Comparison of ENCODE assay signal across 8 cellular contexts in genomic region chr3:11641683-11642407, GRCh38. TPM values are rescaled to one million over a fixed set of nuclear protein-coding genes. Genes with fewer than 3 reads are reported as not detected.
DNase-seq lines count a peak whose midpoint lies in the region; ATAC-seq and TF ChIP-seq lines count a peak whose summit lies in the region.

No MANE protein-coding gene starts in this region.

- H3K9ac ChIP-seq in NT2/D1 (ENCODE audit: insufficient read length, low read depth): peak overlapping the region; percentile 83

- H3K4me1 ChIP-seq in heart left ventricle (peaks cover 17 to 55% (median 47%) of the 10 kb centered on the region in 12 donors), NT2/D1 (ENCODE audit: insufficient read depth, insufficient read length) (peaks cover 4% of the 10 kb centered on the region), upper lobe of right lung (peaks cover 45% of the 10 kb centered on the region)

- H3K36me3 ChIP-seq in heart left ventricle: no peaks in the 10 kb centered on the region
- peaks cover 9% of the 10 kb centered on the region for H3K36me3 ChIP-seq in NT2/D1 (ENCODE audit: insufficient read depth, insufficient read length, low read length)
- H3K36me3 ChIP-seq in upper lobe of right lung: no peaks in the 10 kb centered on the region

- H3K4me1 Mint-ChIP-seq in chondrocyte (ENCODE audit: low read depth): peaks cover 57% of the 10 kb centered on the region
- peaks cover 32% of the 10 kb centered on the region for H3K4me1 Mint-ChIP-seq in memory B cell

- H3K27me3 Mint-ChIP-seq in chondrocyte (ENCODE audit: low read depth) (no peaks in the 10 kb centered on the region), memory B cell (no peaks in the 10 kb centered on the region)

- H3K9me3 ChIP-seq in heart left ventricle: no peaks in the 10 kb centered on the region
- H3K9me3 ChIP-seq in NT2/D1 (ENCODE audit: insufficient read depth, low read length): no peaks in the 10 kb centered on the region
- no peaks in the 10 kb centered on the region for H3K9me3 ChIP-seq in upper lobe of right lung

- TF ChIP-seq POLR2A in heart left ventricle (IDR thresholded peaks at IDR 0.05): no peak

- DNase-seq in heart left ventricle (no peak), Right ventricle myocardium superior (no peak), NT2/D1 (ENCODE audit: low read depth, low spot score) (no peak), chondrocyte (ENCODE audit: low spot score) (no peak), memory B cell (ENCODE audit: low spot score in 2 of 2) (no peak), upper lobe of right lung (no peak), NCI-H187 (lab: John Stamatoyannopoulos, UW) (no peak)
- DNase-seq in activated effector memory CD4-positive, alpha-beta T cell treated with anti-CD3 and anti-CD28 coated beads, Interleukin-2, amount 50 U/mL, for 16 hours: no peak

- peak overlapping the region; percentile 47 to 82 (median 73) for H3K4me3 ChIP-seq in heart left ventricle
- peak overlapping the region; percentile 68 for H3K4me3 ChIP-seq in NT2/D1 (ENCODE audit: insufficient read length, low read depth)
- H3K4me3 ChIP-seq in upper lobe of right lung: peak overlapping the region; percentile 61

- no peaks in the 10 kb centered on the region for H3K27me3 ChIP-seq in heart left ventricle
- no peaks in the 10 kb centered on the region for H3K27me3 ChIP-seq in NT2/D1 (ENCODE audit: insufficient read depth, insufficient read length)
- H3K27me3 ChIP-seq in upper lobe of right lung: no peaks in the 10 kb centered on the region

- TF ChIP-seq CTCF in heart left ventricle (IDR thresholded peaks at IDR 0.05) (no peak), chondrocyte (IDR thresholded peaks at IDR 0.05) (no peak), upper lobe of right lung (IDR thresholded peaks at IDR 0.05) (no peak)

- 0 to 1% (median 0%) methylated on average over 13 of the region's 13 CpGs for WGBS in heart left ventricle, 4 donors

- H3K4me3 Mint-ChIP-seq in chondrocyte (ENCODE audit: unreplicated experiment): peak overlapping the region; percentile 95
- H3K4me3 Mint-ChIP-seq in memory B cell: peak overlapping the region; percentile 99

- ATAC-seq in heart left ventricle (no peak), Right ventricle myocardium superior (ENCODE audit: poor library complexity) (no peak), memory B cell (ENCODE audit: low read depth) (no peak), upper lobe of right lung (no peak)

- peak overlapping the region; percentile 99 for H3K27ac Mint-ChIP-seq in chondrocyte (ENCODE audit: unreplicated experiment)
- H3K27ac Mint-ChIP-seq in memory B cell: peak overlapping the region; percentile 94

- H3K36me3 Mint-ChIP-seq in chondrocyte (ENCODE audit: low read depth) (peaks cover 15% of the 10 kb centered on the region), memory B cell (no peaks in the 10 kb centered on the region)

- no peaks in the 10 kb centered on the region for H3K9me3 Mint-ChIP-seq in chondrocyte (ENCODE audit: low read depth)
- no peaks in the 10 kb centered on the region for H3K9me3 Mint-ChIP-seq in memory B cell

- H3K27ac ChIP-seq in heart left ventricle: peak overlapping the region; percentile 74 to 97 (median 94)
- peak overlapping the region; percentile 93 for H3K27ac ChIP-seq in upper lobe of right lung

- intact Hi-C loops in heart left ventricle (cut with DNase I) (loop anchor here in 9 of 10 donors (1.0 to 10.0 kb wide), 17 partner anchors 40 to 250 kb away; no protein-coding TSS in a partner anchor), Right ventricle myocardium superior (cut with DNase I) (loop anchor here (5.0 kb wide), 2 partner anchors 40 to 80 kb away; no protein-coding TSS in a partner anchor), upper lobe of right lung (cut with DNase I) (no loop called here)

RNA-seq across cellular contexts. Expression of gene VGLL4, which starts 1.9 kb away (rescaled TPM):
- total RNA-seq in heart left ventricle (10 to 100 TPM; 24.0 to 40.4 (median 32.6) TPM), Right ventricle myocardium superior (23.0 TPM), chondrocyte (102 to 141 TPM (median 141 TPM) in 3 replicates), upper lobe of right lung (57.5 TPM)
- 10 to 100 TPM; 24.5 to 25.8 TPM for polyA plus RNA-seq in heart left ventricle
